ENCODE assay signal across 13 cellular contexts in genomic region chr2:9306910-9307309, GRCh38.
DNase-seq lines count a peak whose midpoint lies in the region; ATAC-seq and TF ChIP-seq lines count a peak whose summit lies in the region.
"Had no signal": no experiment of that assay in that cellular context is flagged by ENCODE, and none has a peak within 500 bp of the region (broad histone marks: within the 10 kb centered on the region; RNA-seq: fewer than 3 reads in every experiment).

No MANE protein-coding gene starts in this region.

- no peaks in the 10 kb centered on the region for H3K27me3 Mint-ChIP-seq in T-helper 2 cell treated with Interferon-gamma antibody and Interleukin-4, amounts not matched to agents 5 μg/mL and 100 μg/mL, for 36 hours (ENCODE audit: low read depth)
- H3K27me3 Mint-ChIP-seq in CD8-positive, alpha-beta T cell (ENCODE audit: low read depth): no peaks in the 10 kb centered on the region

- H3K4me3 ChIP-seq in ACC112 (ENCODE audit: low read depth, low read length) (no peak overlapping the region), PC-9 (no peak overlapping the region), esophagus squamous epithelium (no peak overlapping the region), rectal smooth muscle tissue (ENCODE audit: low read length) (no peak overlapping the region)
- H3K4me3 ChIP-seq in CD8-positive, alpha-beta T cell (ENCODE audit: low read depth, low read length): no peak overlapping the region

- H4K20me1 ChIP-seq in PC-9 (ENCODE audit: insufficient read depth): 0 out of 2 replicates have a peak, but pooled peaks cover 3% of the 10 kb centered on the region

- H3F3A ChIP-seq in PC-9 (ENCODE audit: insufficient read depth, low read depth): peaks cover 51% of the 10 kb centered on the region

- H3K27ac ChIP-seq in ACC112 (ENCODE audit: low read depth, low read length) (0 out of 2 replicates have a peak overlapping the region, but pooled peaks have one; percentile 14), PC-9 (0 out of 2 replicates have a peak overlapping the region, but pooled peaks have one; percentile 17), esophagus squamous epithelium (peak overlapping the region; percentile 3 to 64 (median 36)), rectal smooth muscle tissue (ENCODE audit: low read depth, low read length) (peak overlapping the region; percentile 74)
- no peak overlapping the region for H3K27ac ChIP-seq in CD8-positive, alpha-beta T cell (ENCODE audit: low read depth, low read length)

- TF ChIP-seq CTCF in PC-9 (conservative IDR thresholded peaks at IDR 0.05): no peak
- TF ChIP-seq CTCF in esophagus squamous epithelium (IDR thresholded peaks at IDR 0.05): peak in 1 of 6 experiments; percentile 23
- no peak for TF ChIP-seq CTCF in CD8-positive, alpha-beta T cell (IDR thresholded peaks at IDR 0.05)

- no peaks in the 10 kb centered on the region for H3K36me3 Mint-ChIP-seq in T-helper 2 cell treated with Interferon-gamma antibody and Interleukin-4, amounts not matched to agents 5 μg/mL and 100 μg/mL, for 36 hours (ENCODE audit: low read depth)
- no peaks in the 10 kb centered on the region for H3K36me3 Mint-ChIP-seq in CD8-positive, alpha-beta T cell

- H3K9ac ChIP-seq in rectal smooth muscle tissue (ENCODE audit: low read length): no peak overlapping the region

- CTCF ChIA-PET in PC-9 (lab: Charles Lee): no interaction called here
- CTCF ChIA-PET in CD8-positive, alpha-beta T cell (lab: Charles Lee): no interaction called here

- no peaks in the 10 kb centered on the region for H3K9me2 ChIP-seq in PC-9 (ENCODE audit: insufficient read depth)

- H3K4me1 ChIP-seq in ACC112 (ENCODE audit: control insufficient read depth, insufficient read depth, low read length, unreplicated experiment) (peaks cover 48% of the 10 kb centered on the region), PC-9 (replicated peaks; ENCODE audit: insufficient read depth) (peaks cover 36% of the 10 kb centered on the region), esophagus squamous epithelium (peaks cover 32 to 65% (median 34%) of the 10 kb centered on the region in 3 donors), rectal smooth muscle tissue (ENCODE audit: control insufficient read depth, insufficient read depth, low read length) (peaks cover 41% of the 10 kb centered on the region)
- H3K4me1 ChIP-seq in CD8-positive, alpha-beta T cell (ENCODE audit: insufficient read depth, low read length): no peaks in the 10 kb centered on the region

- H3K27me3 ChIP-seq in ACC112 (ENCODE audit: insufficient read depth, low read length) (no peaks in the 10 kb centered on the region), PC-9 (ENCODE audit: insufficient read depth, low read depth) (no peaks in the 10 kb centered on the region), esophagus squamous epithelium (no peaks in the 10 kb centered on the region), rectal smooth muscle tissue (ENCODE audit: control insufficient read depth, insufficient read depth, low read length) (no peaks in the 10 kb centered on the region)
- H3K27me3 ChIP-seq in CD8-positive, alpha-beta T cell (ENCODE audit: insufficient read depth, low read length): no peaks in the 10 kb centered on the region

- ATAC-seq in CD8-positive, alpha-beta T cell: no peak

- peaks cover 34% of the 10 kb centered on the region for H3K79me2 ChIP-seq in ACC112 (ENCODE audit: control insufficient read depth, insufficient read depth, low read length, unreplicated experiment)
- peaks cover 74% of the 10 kb centered on the region for H3K79me2 ChIP-seq in PC-9 (ENCODE audit: low read depth)

- H3K27ac Mint-ChIP-seq in T-helper 2 cell treated with Interferon-gamma antibody and Interleukin-4, amounts not matched to agents 5 μg/mL and 100 μg/mL, for 36 hours: no peak overlapping the region
- H3K27ac Mint-ChIP-seq in CD8-positive, alpha-beta T cell: no peak overlapping the region
- H3K27ac Mint-ChIP-seq: activated B cell treated with CpG ODN at 0.5 μM for 24 hours had no signal

- intact Hi-C loops in PC-9 (cut with micrococcal nuclease; ENCODE audit: unreplicated experiment) (no loop called here), esophagus squamous epithelium (cut with DNase I) (no loop called here)
- intact Hi-C loops in CD8-positive, alpha-beta T cell (cut with DNase I, micrococcal nuclease): no loop called here

- POLR2A ChIA-PET in PC-9 (lab: Charles Lee; ENCODE audit: unreplicated experiment): interaction anchor here (0.7 kb wide), 2 partner anchors 10 to 634 kb away, joined by 4 to 8 read pairs; no protein-coding TSS in a partner anchor
- POLR2A ChIA-PET in CD8-positive, alpha-beta T cell (lab: Charles Lee): no interaction called here

- no peak for TF ChIP-seq POLR2A in esophagus squamous epithelium (IDR thresholded peaks at IDR 0.05)

- no TSS peak for BruUV-seq in PC-9 (replicated peaks; lab: Mats Ljungman, UMichigan)

- no peak overlapping the region for H2AFZ ChIP-seq in ACC112 (ENCODE audit: low read length, unreplicated experiment)
- no peak overlapping the region for H2AFZ ChIP-seq in PC-9

- no peak overlapping the region for H3K4me2 ChIP-seq in PC-9

- no peak overlapping the region for H3K4me3 Mint-ChIP-seq in T-helper 2 cell treated with Interferon-gamma antibody and Interleukin-4, amounts not matched to agents 5 μg/mL and 100 μg/mL, for 36 hours
- H3K4me3 Mint-ChIP-seq in CD8-positive, alpha-beta T cell: no peak overlapping the region
- H3K4me3 Mint-ChIP-seq: activated B cell treated with CpG ODN at 0.5 μM for 24 hours had no signal

- peaks cover 2% of the 10 kb centered on the region for H3K4me1 Mint-ChIP-seq in T-helper 2 cell treated with Interferon-gamma antibody and Interleukin-4, amounts not matched to agents 5 μg/mL and 100 μg/mL, for 36 hours (ENCODE audit: low read depth)
- H3K4me1 Mint-ChIP-seq in CD8-positive, alpha-beta T cell (ENCODE audit: low read depth): no peaks in the 10 kb centered on the region
- H3K4me1 Mint-ChIP-seq: activated B cell treated with CpG ODN at 0.5 μM for 24 hours had no signal

- H3K36me3 ChIP-seq in ACC112 (ENCODE audit: insufficient read depth, low read length) (0 out of 2 replicates have a peak, but pooled peaks cover 3% of the 10 kb centered on the region), PC-9 (ENCODE audit: low read depth) (no peaks in the 10 kb centered on the region), esophagus squamous epithelium (no peaks in the 10 kb centered on the region), rectal smooth muscle tissue (ENCODE audit: control insufficient read depth, insufficient read depth, low read length) (no peaks in the 10 kb centered on the region)
- H3K36me3 ChIP-seq in CD8-positive, alpha-beta T cell (ENCODE audit: insufficient read depth, low read length): no peaks in the 10 kb centered on the region

- DNase-seq in PC-9 (peak in 1 of 2 experiments; percentile 72), esophagus squamous epithelium (lab: John Stamatoyannopoulos, UW) (no peak), amygdala (lab: John Stamatoyannopoulos, UW) (no peak), NCI-H2227 (lab: John Stamatoyannopoulos, UW; ENCODE audit: unreplicated experiment) (no peak)
- no peak for DNase-seq in T-helper 2 cell treated with Interferon-gamma antibody and Interleukin-4, amounts not matched to agents 5 μg/mL and 100 μg/mL, for 36 hours (ENCODE audit: low spot score)
- DNase-seq in CD8-positive, alpha-beta T cell: no peak
- DNase-seq: activated B cell treated with CpG ODN at 0.5 μM for 24 hours, activated gamma-delta T cell, aorta, NCI-H187 treated with DMSO at 0.1 percent for 48 hours, NCI-H524 had no signal

- WGBS in esophagus squamous epithelium, 2 donors: 7 to 35% methylated on average over 2 of the region's 8 CpGs

- no peaks in the 10 kb centered on the region for H3K9me3 Mint-ChIP-seq in T-helper 2 cell treated with Interferon-gamma antibody and Interleukin-4, amounts not matched to agents 5 μg/mL and 100 μg/mL, for 36 hours
- no peaks in the 10 kb centered on the region for H3K9me3 Mint-ChIP-seq in CD8-positive, alpha-beta T cell
- H3K9me3 Mint-ChIP-seq: activated B cell treated with CpG ODN at 0.5 μM for 24 hours had no signal

- H3K9me3 ChIP-seq in PC-9 (ENCODE audit: insufficient read depth, low read depth) (no peaks in the 10 kb centered on the region), esophagus squamous epithelium (no peaks in the 10 kb centered on the region)
- H3K9me3 ChIP-seq in CD8-positive, alpha-beta T cell (ENCODE audit: low read length): no peaks in the 10 kb centered on the region
